25 cellular contexts compared by ENCODE assay signal in genomic region chr5:156423597-156423996, GRCh38.
"Had no signal": no experiment of that assay in that cellular context is flagged by ENCODE, and none has a peak within 500 bp of the region (broad histone marks: within the 10 kb centered on the region; RNA-seq: fewer than 3 reads in every experiment).

No MANE protein-coding gene starts in this region.

- FAIRE-seq: endothelial cell of umbilical vein, urothelium cell line had no signal

- H3K27me3 ChIP-seq: hepatocyte, neural progenitor cell, pancreas had no signal

- DNase-seq: effector CD4-positive, alpha-beta T cell; endodermal cell; erythroblast; foreskin melanocyte; head of caudate nucleus; kidney; left cardiac atrium; left ventricle myocardium inferior; lower lobe of right lung; mesenchymal stem cell; midbrain; nucleus accumbens; pancreas; right cardiac atrium; small intestine; stimulated activated CD4-positive, alpha-beta T cell treated with anti-CD3 and anti-CD28 coated beads, Interleukin-12 subunit alpha, Interleukin-12 subunit beta, amount 100 ng/mL, for 4 hours had no signal

- ATAC-seq: left cardiac atrium; lower lobe of right lung; natural killer cell treated with Interleukin-12 subunit alpha and Interleukin-12 subunit beta and Interleukin-15 and Interleukin-18, amount 100 ng/mL, for 72 hours; pancreas; right cardiac atrium had no signal

- H3K4me1 ChIP-seq: lower lobe of right lung, neural progenitor cell, pancreas had no signal

- H3K27ac Mint-ChIP-seq: endodermal cell; natural killer cell treated with Interleukin-12 subunit alpha and Interleukin-12 subunit beta and Interleukin-15 and Interleukin-18, amount 100 ng/mL, for 72 hours; neural progenitor cell; progenitor cell of endocrine pancreas; stimulated activated naive CD8-positive, alpha-beta T cell treated with anti-CD3 and anti-CD28 coated beads, Interleukin-15, Interleukin-2, amounts not matched to agents 100 ng/mL and 50 ng/mL, for 24 hours; type B pancreatic cell had no signal

- H3K9me3 ChIP-seq: left ventricle myocardium inferior, lower lobe of right lung, pancreas had no signal

- H3K4me3 Mint-ChIP-seq: endodermal cell; natural killer cell treated with Interleukin-12 subunit alpha and Interleukin-12 subunit beta and Interleukin-15 and Interleukin-18, amount 100 ng/mL, for 72 hours; neural progenitor cell; stimulated activated naive CD8-positive, alpha-beta T cell treated with anti-CD3 and anti-CD28 coated beads, Interleukin-15, Interleukin-2, amounts not matched to agents 100 ng/mL and 50 ng/mL, for 24 hours; type B pancreatic cell had no signal

- H3K36me3 ChIP-seq: left ventricle myocardium inferior, lower lobe of right lung, neural progenitor cell, pancreas had no signal

- H3K27me3 Mint-ChIP-seq: progenitor cell of endocrine pancreas, type B pancreatic cell had no signal

- H3K36me3 Mint-ChIP-seq: natural killer cell treated with Interleukin-12 subunit alpha and Interleukin-12 subunit beta and Interleukin-15 and Interleukin-18, amount 100 ng/mL, for 72 hours; neural progenitor cell; type B pancreatic cell had no signal

- H3K4me3 ChIP-seq: coronary artery, hepatocyte, left ventricle myocardium inferior, lower lobe of right lung, neural progenitor cell, pancreas had no signal

- H3K9me3 Mint-ChIP-seq: endodermal cell; natural killer cell treated with Interleukin-12 subunit alpha and Interleukin-12 subunit beta and Interleukin-15 and Interleukin-18, amount 100 ng/mL, for 72 hours; stimulated activated naive CD8-positive, alpha-beta T cell treated with anti-CD3 and anti-CD28 coated beads, Interleukin-15, Interleukin-2, amounts not matched to agents 100 ng/mL and 50 ng/mL, for 24 hours; type B pancreatic cell had no signal

- H3K27ac ChIP-seq: coronary artery, hepatocyte, left ventricle myocardium inferior, lower lobe of right lung, neural progenitor cell, pancreas had no signal
